ENCODE assay signal across 13 cellular contexts in genomic region chr20:1216527-1217427, GRCh38. TPM values are rescaled to one million over a fixed set of nuclear protein-coding genes. Genes with fewer than 3 reads are reported as not detected.
"Had no signal": no experiment of that assay in that cellular context is flagged by ENCODE, and none has a peak within 500 bp of the region (broad histone marks: within the 10 kb centered on the region; RNA-seq: fewer than 3 reads in every experiment).

No MANE protein-coding gene starts in this region.

RNA-seq across cellular contexts. Expression of gene RAD21L1, which starts 9.1 kb away (rescaled TPM):
- total RNA-seq: cerebellum, endothelial cell of umbilical vein, esophagus muscularis mucosa, gastroesophageal sphincter, heart right ventricle, kidney epithelial cell, left lung, lung microvascular endothelial cell, mesothelial cell of epicardium, omental fat pad, progenitor cell of endocrine pancreas, right atrium auricular region had no signal
- polyA plus RNA-seq: heart right ventricle had no signal

RNA-seq across cellular contexts. Expression of gene C20orf202, which starts 13.5 kb away (rescaled TPM):
- total RNA-seq: bronchial epithelial cell, endothelial cell of umbilical vein, kidney epithelial cell, lung microvascular endothelial cell had no signal
- polyA plus RNA-seq: endothelial cell of umbilical vein had no signal

RNA-seq across cellular contexts. Expression of gene TMEM74B, which starts 32.0 kb away (rescaled TPM):
- total RNA-seq: bronchial epithelial cell had no signal
